Comparison of ENCODE assay signal across 8 cellular contexts in the genomic region with DNA sequence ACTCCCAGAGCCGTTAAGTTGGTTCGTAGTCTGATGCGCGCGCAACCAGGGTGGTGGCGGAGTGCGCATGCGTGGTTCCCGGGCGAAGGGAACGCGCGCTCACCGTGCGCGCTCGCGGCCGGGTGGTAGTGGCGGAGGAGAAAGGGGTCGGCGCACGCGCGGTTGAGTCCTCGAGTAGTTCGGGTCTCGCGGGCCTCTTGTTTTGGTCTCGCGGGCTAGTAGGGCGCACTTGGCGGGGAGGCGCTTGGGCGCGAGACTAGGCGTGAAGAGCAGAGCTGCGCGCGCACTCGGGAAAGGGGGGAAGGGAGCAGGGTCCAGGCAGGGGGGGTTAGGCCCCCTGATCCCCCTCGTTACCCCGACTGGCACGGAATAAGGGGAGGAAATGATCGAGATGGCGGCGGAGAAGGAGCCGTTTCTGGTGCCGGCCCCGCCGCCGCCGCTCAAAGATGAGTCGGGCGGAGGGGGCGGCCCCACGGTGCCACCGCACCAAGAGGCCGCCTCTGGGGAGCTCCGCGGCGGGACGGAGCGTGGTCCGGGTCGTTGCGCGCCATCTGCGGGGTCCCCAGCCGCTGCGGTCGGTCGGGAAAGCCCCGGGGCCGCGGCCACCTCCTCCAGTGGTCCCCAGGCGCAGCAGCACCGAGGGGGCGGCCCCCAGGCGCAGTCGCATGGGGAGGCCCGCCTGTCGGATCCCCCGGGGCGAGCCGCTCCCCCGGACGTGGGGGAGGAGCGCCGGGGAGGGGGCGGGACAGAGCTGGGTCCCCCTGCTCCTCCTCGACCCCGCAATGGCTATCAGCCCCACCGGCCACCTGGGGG. TPM values are rescaled to one million over a fixed set of nuclear protein-coding genes. Genes with fewer than 3 reads are reported as not detected.
DNase-seq lines count a peak whose midpoint lies in the region; ATAC-seq, FAIRE-seq and TF ChIP-seq lines count a peak whose summit lies in the region.

TSS of gene MEPCE (plus strand) at position 195 of the 813 bp plus-strand sequence. CDS start at position 383, 188 bp downstream.

- in situ Hi-C loops in transverse colon (cut with MboI; ENCODE audit: low pct_ligation_motif_present in 1 of 4, low pct_unique_long_range_greater_than_20kb in 1 of 4, low sequenced_read_pairs in 3 of 4): no loop called here

- H3K9me3 ChIP-seq in T-helper 17 cell (ENCODE audit: control insufficient read depth, low read length, poor library complexity, severe bottlenecking) (no peaks in the 10 kb centered on the region), heart left ventricle (no peaks in the 10 kb centered on the region), transverse colon (no peaks in the 10 kb centered on the region)

- TF ChIP-seq CTCF in heart left ventricle (IDR thresholded peaks at IDR 0.05) (peak in 2 of 12 donors; percentile 2 to 5), transverse colon (IDR thresholded peaks at IDR 0.05) (no peak)

- peak within 1 kb of the TSS; percentile 98 for H3K27ac Mint-ChIP-seq in T-helper 17 cell

- H3K36me3 Mint-ChIP-seq in T-helper 17 cell (ENCODE audit: low read depth): peaks cover 3% of the 10 kb centered on the region

- peak within 1 kb of the TSS; percentile 91 for H3K4me3 Mint-ChIP-seq in T-helper 17 cell

- H3K27ac ChIP-seq in heart left ventricle (peak within 1 kb of the TSS; percentile 96 to 100 (median 99)), transverse colon (peak within 1 kb of the TSS; percentile 97 to 100 (median 100))

- TF ChIP-seq POLR2A in GM12892 (IDR thresholded peaks at IDR 0.05; ENCODE audit: low read depth, low read length) (peak; percentile 50; the same call in 1 of the 2 replicates), heart left ventricle (IDR thresholded peaks at IDR 0.05) (no peak), transverse colon (IDR thresholded peaks at IDR 0.05) (peak; percentile 12)

- peak; percentile 100 for FAIRE-seq in GM12892 (lab: Jason Lieb, UNC)

- H3K27me3 Mint-ChIP-seq in T-helper 17 cell: no peaks in the 10 kb centered on the region

- ATAC-seq in HG02852 (IDR thresholded peaks at IDR 0.05; ENCODE audit: unreplicated experiment) (peak; percentile 33), T-helper 17 cell (peak; percentile 45), heart left ventricle (peak; percentile 63 to 78 (median 74))

- H3K36me3 ChIP-seq in heart left ventricle: peaks cover 0 to 35% (median 22%) of the 10 kb centered on the region in 9 donors
- H3K36me3 ChIP-seq in transverse colon: peaks cover 0 to 12% (median 0%) of the 10 kb centered on the region in 4 donors

- WGBS in heart left ventricle, 4 donors: 0 to 1% (median 0%) methylated on average over 28 to 94 of the region's 94 CpGs
- WGBS in transverse colon (ENCODE audit: low coverage in 1 of 2), 2 donors: 0% methylated on average over 67 of the region's 94 CpGs; no CpG with 5 or more reads in 1 of the 2 donors

- H3K4me1 Mint-ChIP-seq in T-helper 17 cell: peaks cover 44% of the 10 kb centered on the region

- H3K4me3 ChIP-seq in heart left ventricle (peak within 1 kb of the TSS; percentile 66 to 99 (median 90)), transverse colon (peak within 1 kb of the TSS; percentile 72 to 97 (median 90))

- intact Hi-C loops in heart left ventricle (cut with DNase I) (no loop called here), posterior cingulate gyrus (cut with DNase I) (no loop called here), transverse colon (cut with DNase I; ENCODE audit: low total_unique reads) (no loop called here)

- TF ChIP-seq EP300 in transverse colon (IDR thresholded peaks at IDR 0.05; ENCODE audit: low read depth): no peak

- H3K27me3 ChIP-seq in heart left ventricle (no peaks in the 10 kb centered on the region), transverse colon (no peaks in the 10 kb centered on the region)

- DNase-seq in GM12892 (ENCODE audit: insufficient read length) (peak; percentile 97), NCI-H1694 treated with DMSO at 0.1 percent for 48 hours (lab: John Stamatoyannopoulos, UW) (peak; percentile 95), T-helper 17 cell (peak; percentile 91 to 95 (median 94)), amniotic epithelial cell (ENCODE audit: low read depth) (peak; percentile 90), heart left ventricle (peak; percentile 96 to 98 (median 98)), posterior cingulate gyrus (peak; percentile 89 to 99 (median 94)), transverse colon (peak; percentile 96)

- H3K4me1 ChIP-seq in heart left ventricle (peaks cover 0 to 52% (median 34%) of the 10 kb centered on the region in 12 donors), transverse colon (peaks cover 18 to 38% (median 27%) of the 10 kb centered on the region in 4 donors)

RNA-seq across cellular contexts. Expression of gene MEPCE, which starts in this region (rescaled TPM):
- polyA plus RNA-seq in GM12892 (2012; ENCODE audit: missing spikeins): 12.8 TPM
- total RNA-seq in T-helper 17 cell (10 to 100 TPM; 66.1 to 66.8 TPM), heart left ventricle (10 to 100 TPM; 15.8 to 30.3 (median 21.5) TPM), transverse colon (10 to 100 TPM; 25.9 to 41.9 (median 30.5) TPM)
- polyA plus RNA-seq in heart left ventricle: 10 to 100 TPM; 14.6 to 24.5 TPM

Comparison
In these comparisons a context has a peak if more than half of its experiments do, and no peak if none do; other contexts are left out.
1. Peak in every context shown above with its lines: DNase-seq, ATAC-seq, H3K4me3 ChIP-seq and H3K27ac ChIP-seq.
2. POLR2A ChIP-seq: peak in GM12892 (single experiment) and transverse colon (single experiment); none in heart left ventricle (0 of 2).